Comparison of ENCODE assay signal across 23 cellular contexts in the genomic region with DNA sequence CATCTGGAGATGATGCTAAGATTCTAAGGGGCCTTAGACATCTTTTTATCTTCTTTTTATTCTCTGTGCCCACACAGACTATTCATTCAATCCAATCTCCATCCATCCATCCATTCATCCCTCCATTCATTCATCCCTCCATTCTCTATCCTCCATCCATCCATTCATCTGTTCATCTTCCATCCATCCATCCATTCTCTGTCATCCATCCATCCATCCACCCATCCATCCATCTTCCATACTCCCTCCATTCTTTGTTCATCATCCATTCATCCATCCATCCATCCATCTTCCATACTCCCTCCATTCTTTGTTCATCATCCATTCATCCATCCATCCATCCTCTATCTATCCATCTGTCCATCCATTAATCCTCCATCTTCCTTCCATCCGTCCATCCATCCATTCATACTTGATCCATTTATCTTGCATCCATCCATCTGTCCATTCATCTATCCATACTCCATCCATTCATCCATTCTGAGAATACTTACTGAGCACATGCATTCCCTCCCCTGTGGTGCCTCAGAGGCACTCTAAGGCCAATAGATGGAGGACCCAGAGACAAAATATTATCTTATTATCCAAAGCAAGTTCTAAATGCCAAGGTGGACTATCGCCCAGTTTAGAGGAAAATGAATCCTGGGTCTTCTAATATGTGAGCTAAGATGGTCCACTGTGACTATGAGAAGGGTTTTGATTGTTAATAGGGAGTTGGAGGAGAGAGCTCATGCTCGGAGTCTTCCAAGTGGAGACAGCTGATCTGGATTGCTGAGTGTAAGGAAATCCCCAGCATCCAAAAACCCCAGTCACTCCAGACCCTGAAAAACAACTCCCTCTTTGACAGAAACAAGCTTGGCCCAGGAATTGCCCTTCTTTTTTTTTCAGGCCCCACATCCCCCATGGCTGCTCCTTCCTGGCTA.
DNase-seq lines count a peak whose midpoint lies in the region; FAIRE-seq and TF ChIP-seq lines count a peak whose summit lies in the region.
"Had no signal": no experiment of that assay in that cellular context is flagged by ENCODE, and none has a peak within 500 bp of the region (broad histone marks: within the 10 kb centered on the region; RNA-seq: fewer than 3 reads in every experiment).

No MANE protein-coding gene starts in this region.

- no peak overlapping the region for H3K4ac ChIP-seq in neuronal stem cell (ENCODE audit: low read length)

- H2BK12ac ChIP-seq in neuronal stem cell (ENCODE audit: low read length), result no peak overlapping the region

- H4K8ac ChIP-seq in neuronal stem cell (ENCODE audit: low read depth, low read length), result no peak overlapping the region

- no peak overlapping the region for H2AK5ac ChIP-seq in neuronal stem cell (ENCODE audit: low read depth, low read length)

- H2AFZ ChIP-seq in neuronal stem cell (ENCODE audit: low read length), result peak overlapping the region; percentile 42
- H2AFZ ChIP-seq: GM23338 had no signal

- H3K27ac Mint-ChIP-seq in CD14-positive monocyte, result no peak overlapping the region
- no peak overlapping the region for H3K27ac Mint-ChIP-seq in glutamatergic neuron (ENCODE audit: unreplicated experiment)
- H3K27ac Mint-ChIP-seq: CD4-positive, alpha-beta memory T cell; GM23338 had no signal

- 100% methylated on average over 1 of the region's 3 CpGs for WGBS in neuronal stem cell (ENCODE audit: extremely low coverage in 2 of 2, insufficient read length in 2 of 2, insufficient replicate concordance in 1 of 2), 2 donors

- H2BK15ac ChIP-seq in neuronal stem cell (ENCODE audit: low read length), result no peak overlapping the region

- peaks cover 0 to 2% (median 0%) of the 10 kb centered on the region in 7 donors for H3K9me3 Mint-ChIP-seq in CD14-positive monocyte
- no peaks in the 10 kb centered on the region for H3K9me3 Mint-ChIP-seq in glutamatergic neuron (ENCODE audit: unreplicated experiment)
- H3K9me3 Mint-ChIP-seq: GM23338 had no signal

- peaks cover 2 to 7% (median 7%) of the 10 kb centered on the region in 3 donors for H3K27me3 Mint-ChIP-seq in CD14-positive monocyte (ENCODE audit: low read depth in 3 of 3)
- peaks cover 4% of the 10 kb centered on the region for H3K27me3 Mint-ChIP-seq in glutamatergic neuron (ENCODE audit: unreplicated experiment)

- H2BK5ac ChIP-seq in neuronal stem cell (ENCODE audit: low read length), result no peak overlapping the region

- H3K4me1 Mint-ChIP-seq in CD14-positive monocyte, result no peaks in the 10 kb centered on the region
- H3K4me1 Mint-ChIP-seq in glutamatergic neuron (ENCODE audit: low read depth, unreplicated experiment), result no peaks in the 10 kb centered on the region
- H3K4me1 Mint-ChIP-seq: CD4-positive, alpha-beta memory T cell; GM23338 had no signal

- intact Hi-C loops in CD14-positive monocyte (cut with micrococcal nuclease), result no loop called here

- no peak for DNase-seq in CD14-positive monocyte (ENCODE audit: low spot score)
- DNase-seq in SK-N-DZ (ENCODE audit: low spot score), result peak; percentile 95
- DNase-seq in glutamatergic neuron, result no peak
- no peak for DNase-seq in neuronal stem cell (ENCODE audit: low spot score)
- no peak for DNase-seq in HTR-8/SVneo (ENCODE audit: insufficient read length, low spot score)
- no peak for DNase-seq in NCI-H187 (lab: John Stamatoyannopoulos, UW)
- DNase-seq in KG1 (lab: John Stamatoyannopoulos, UW), result no peak
- DNase-seq: 8988T; ACHN; AML-193; BE2C; Calu3; CD4-positive, alpha-beta memory T cell; COR-L47; DMS53; DMS79 treated with DMSO at 0.1 percent for 48 hours; GF-D8 had no signal

- H3K27ac ChIP-seq in neuronal stem cell (replicated peaks; ENCODE audit: low read length), result no peak overlapping the region
- H3K27ac ChIP-seq: A549; BLaER1 treated with 17β-estradiol and CSF1 and Interleukin-3, amounts not matched to agents 10 nM and 100 nM had no signal

- no peak overlapping the region for H3K14ac ChIP-seq in neuronal stem cell (ENCODE audit: low read length)

- peak; percentile 15 for TF ChIP-seq CTCF in CD14-positive monocyte (IDR thresholded peaks at IDR 0.05)
- TF ChIP-seq CTCF in glutamatergic neuron (IDR thresholded peaks at IDR 0.05; ENCODE audit: partially characterized antibody, unreplicated experiment), result no peak

- no peak overlapping the region for H3K4me3 Mint-ChIP-seq in CD14-positive monocyte
- peak overlapping the region; percentile 6 for H3K4me3 Mint-ChIP-seq in glutamatergic neuron (ENCODE audit: unreplicated experiment)
- H3K4me3 Mint-ChIP-seq: CD4-positive, alpha-beta memory T cell; GM23338 had no signal

- no peak overlapping the region for H3K9ac ChIP-seq in neuronal stem cell (ENCODE audit: low read depth, low read length, poor library complexity)
- H3K9ac ChIP-seq: BLaER1 treated with 17β-estradiol and CSF1 and Interleukin-3, amounts not matched to agents 10 nM and 100 nM had no signal

- H3K36me3 ChIP-seq in neuronal stem cell (replicated peaks in 1 of 2; ENCODE audit: control insufficient read depth in 2 of 2, insufficient read depth in 2 of 2, low read length in 2 of 2), result no peaks in the 10 kb centered on the region
- H3K36me3 ChIP-seq: BE2C; BLaER1 treated with 17β-estradiol and CSF1 and Interleukin-3, amounts not matched to agents 10 nM and 100 nM; HAP-1 had no signal

- no peaks in the 10 kb centered on the region for H3K9me3 ChIP-seq in neuronal stem cell (replicated peaks in 1 of 2; ENCODE audit: control insufficient read depth in 2 of 2, insufficient read depth in 1 of 2, low read depth in 1 of 2, low read length in 2 of 2)
- H3K9me3 ChIP-seq: A549; BE2C; BLaER1 treated with 17β-estradiol and CSF1 and Interleukin-3, amounts not matched to agents 10 nM and 100 nM; HAP-1 had no signal

- no peaks in the 10 kb centered on the region for H3K36me3 Mint-ChIP-seq in CD14-positive monocyte
- no peaks in the 10 kb centered on the region for H3K36me3 Mint-ChIP-seq in glutamatergic neuron (ENCODE audit: unreplicated experiment)
- H3K36me3 Mint-ChIP-seq: CD4-positive, alpha-beta memory T cell had no signal

- no peak overlapping the region for H2BK120ac ChIP-seq in neuronal stem cell (ENCODE audit: low read depth, low read length)

- H3K27me3 ChIP-seq in neuronal stem cell (ENCODE audit: control insufficient read depth in 3 of 3, insufficient read depth in 3 of 3, low read depth in 1 of 3, low read length in 3 of 3), result no peaks in the 10 kb centered on the region
- H3K27me3 ChIP-seq: BE2C; BLaER1 treated with 17β-estradiol and CSF1 and Interleukin-3, amounts not matched to agents 10 nM and 100 nM had no signal

- H3K4me1 ChIP-seq in neuronal stem cell (ENCODE audit: control insufficient read depth in 2 of 2, insufficient read depth in 1 of 2, low read depth in 1 of 2, low read length in 2 of 2), result peaks cover 3 to 7% of the 10 kb centered on the region in 2 donors
- H3K4me1 ChIP-seq: BE2C, HAP-1 had no signal

- no peak overlapping the region for H3K18ac ChIP-seq in neuronal stem cell (ENCODE audit: low read length)

- no peak overlapping the region for H4K91ac ChIP-seq in neuronal stem cell (ENCODE audit: low read depth, low read length, poor library complexity)

- H3K79me1 ChIP-seq in neuronal stem cell (ENCODE audit: low read depth, low read length), result no peaks in the 10 kb centered on the region

- FAIRE-seq in HTR-8/SVneo (lab: Jason Lieb, UNC), result no peak
- FAIRE-seq: A549, GM12892, H54 had no signal

- H3K23ac ChIP-seq in neuronal stem cell (ENCODE audit: low read depth, low read length, poor library complexity), result no peak overlapping the region

- no peak overlapping the region for H3K4me2 ChIP-seq in neuronal stem cell (ENCODE audit: insufficient read depth, low read length, poor library complexity, severe bottlenecking)
- H3K4me2 ChIP-seq: A549; BLaER1 treated with 17β-estradiol and CSF1 and Interleukin-3, amounts not matched to agents 10 nM and 100 nM; GM23338 had no signal

- no peak overlapping the region for H3K4me3 ChIP-seq in neuronal stem cell (ENCODE audit: low read length in 2 of 2)
- H3K4me3 ChIP-seq: A549; BLaER1 treated with 17β-estradiol and CSF1 and Interleukin-3, amounts not matched to agents 10 nM and 100 nM; GM23338; HAP-1 had no signal
